Comparison of ENCODE assay signal across 23 cellular contexts in the genomic region with DNA sequence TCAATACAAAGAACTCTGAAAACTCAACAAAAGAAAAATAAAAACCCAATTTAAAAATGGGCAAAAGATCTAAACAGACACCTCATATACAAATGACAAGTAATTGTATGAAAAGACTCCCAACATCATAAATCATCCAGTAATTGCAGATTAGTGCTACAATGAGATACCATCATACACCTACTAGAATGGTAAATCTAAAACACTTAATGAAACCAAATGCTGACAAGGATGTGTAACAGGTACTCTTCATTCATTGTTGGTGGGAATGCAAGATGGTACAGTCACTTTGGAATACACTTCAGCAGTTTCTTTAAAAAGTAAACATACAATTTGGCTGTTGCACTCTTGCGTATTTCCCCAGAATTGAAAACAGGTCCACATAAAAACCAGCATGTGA.
A peak's percentile ranks its signal among the peaks of the same experiment; 100 is the strongest.
DNase-seq lines count a peak whose midpoint lies in the region; ATAC-seq, FAIRE-seq and TF ChIP-seq lines count a peak whose summit lies in the region.
"Had no signal": no experiment of that assay in that cellular context is flagged by ENCODE, and none has a peak within 500 bp of the region (broad histone marks: within the 10 kb centered on the region; RNA-seq: fewer than 3 reads in every experiment).

No MANE protein-coding gene starts in this region.

- no peak for TF ChIP-seq CTCF in HepG2 (CRISPR knock-in tag; IDR thresholded peaks at IDR 0.05)
- TF ChIP-seq CTCF in right lobe of liver (IDR thresholded peaks at IDR 0.05) = no peak
- no peak for TF ChIP-seq CTCF in Panc1 (IDR thresholded peaks at IDR 0.05)
- no peak for TF ChIP-seq CTCF in transverse colon (IDR thresholded peaks at IDR 0.05)

- no peak overlapping the region for H3K4me2 ChIP-seq in HepG2 (ENCODE audit: low read depth, low read length)
- H3K4me2 ChIP-seq: BLaER1 treated with 17β-estradiol and CSF1 and Interleukin-3, amounts not matched to agents 10 nM and 100 nM had no signal

- H3K4me3 ChIP-seq in HepG2 (replicated peaks in 1 of 3; ENCODE audit: insufficient read depth in 1 of 3, low read depth in 2 of 3, low read length in 3 of 3) (no peak overlapping the region), right lobe of liver (no peak overlapping the region), Panc1 (ENCODE audit: low read depth in 2 of 2, low read length in 2 of 2) (no peak overlapping the region), transverse colon (no peak overlapping the region)
- H3K4me3 ChIP-seq: BLaER1 treated with 17β-estradiol and CSF1 and Interleukin-3, amounts not matched to agents 10 nM and 100 nM; HAP-1 had no signal

- H4K20me1 ChIP-seq in HepG2 (ENCODE audit: insufficient read depth, low read length) = no peaks in the 10 kb centered on the region

- H3K4me1 ChIP-seq in HepG2 (ENCODE audit: insufficient read depth, low read length) (no peaks in the 10 kb centered on the region), right lobe of liver (no peaks in the 10 kb centered on the region), Panc1 (ENCODE audit: control insufficient read depth, insufficient read depth, low read length) (no peaks in the 10 kb centered on the region), transverse colon (no peaks in the 10 kb centered on the region)
- H3K4me1 ChIP-seq: BE2C; BLaER1 treated with 17β-estradiol and CSF1 and Interleukin-3, amounts not matched to agents 10 nM and 100 nM; HAP-1 had no signal

- TF ChIP-seq EP300 in HepG2 (IDR thresholded peaks at IDR 0.05; ENCODE audit: low read depth in 2 of 2, low read length in 2 of 2) (no peak), HepG2 (CRISPR knock-in tag; IDR thresholded peaks at IDR 0.05; ENCODE audit: borderline replicate concordance) (no peak), transverse colon (IDR thresholded peaks at IDR 0.05; ENCODE audit: low read depth) (no peak)

- no peaks in the 10 kb centered on the region for H3K79me2 ChIP-seq in HepG2 (ENCODE audit: insufficient read depth, low read length)

- in situ Hi-C loops in HepG2 (cut with HindIII; ENCODE audit: extremely low pct_ligation_motif_present, low pct_unique_long_range_greater_than_20kb) (no loop called here), Panc1 (cut with HindIII; ENCODE audit: low pct_unique_long_range_greater_than_20kb, low sequenced_read_pairs) (no loop called here), transverse colon (cut with MboI; ENCODE audit: low pct_ligation_motif_present in 1 of 4, low pct_unique_long_range_greater_than_20kb in 1 of 4, low sequenced_read_pairs in 3 of 4) (no loop called here)

- DNase-seq in HepG2 (ENCODE audit: low spot score) (no peak), right lobe of liver (no peak), NCI-H69 (lab: John Stamatoyannopoulos, UW) (peak; percentile 11), Panc1 (ENCODE audit: low read depth, low spot score) (no peak), Ammon's horn (ENCODE audit: low spot score) (no peak), mesenteric fat pad (ENCODE audit: low spot score) (no peak), transverse colon (no peak)
- DNase-seq: BE2C; Calu3; CD4-positive, alpha-beta T cell; COR-L47; DMS53; DMS79 treated with DMSO at 0.1 percent for 48 hours; GF-D8; GOT3; HFFc6 had no signal

- CTCF ChIA-PET in HepG2 (lab: Yijun Ruan, JAX; ENCODE audit: low intra/inter-chr PET ratio, low total read pairs) (no interaction called here), Panc1 (lab: Charles Lee) (no interaction called here)

- intact Hi-C loops in HepG2 (cut with micrococcal nuclease; ENCODE audit: unreplicated experiment) (no loop called here), right lobe of liver (cut with DNase I) (no loop called here), Panc1 (cut with micrococcal nuclease; ENCODE audit: unreplicated experiment) (no loop called here), transverse colon (cut with DNase I; ENCODE audit: low total_unique reads) (no loop called here)

- H3K9me3 ChIP-seq in HepG2 (ENCODE audit: low read length) (peaks cover 10% of the 10 kb centered on the region; the same call in 1 of the 2 replicates), right lobe of liver (no peaks in the 10 kb centered on the region), Panc1 (ENCODE audit: control insufficient read depth, insufficient read depth, low read depth, low read length) (no peaks in the 10 kb centered on the region), transverse colon (no peaks in the 10 kb centered on the region)
- H3K9me3 ChIP-seq: BE2C, HAP-1 had no signal

- H3K9ac ChIP-seq in HepG2 (ENCODE audit: insufficient read depth, low read depth, low read length) = no peak overlapping the region
- H3K9ac ChIP-seq: BLaER1 treated with 17β-estradiol and CSF1 and Interleukin-3, amounts not matched to agents 10 nM and 100 nM had no signal

- no peak for FAIRE-seq in HepG2 (lab: Jason Lieb, UNC)
- FAIRE-seq: GM12891, GM18507, H54 had no signal

- H3K36me3 ChIP-seq in HepG2 (replicated peaks in 1 of 2; ENCODE audit: control insufficient read depth in 1 of 2, insufficient read depth in 2 of 2, low read length in 2 of 2) = peaks cover 2 to 10% of the 10 kb centered on the region in 2 experiments; a peak in 1 of 5 replicates
- peaks cover 0 to 8% (median 3%) of the 10 kb centered on the region in 4 donors for H3K36me3 ChIP-seq in right lobe of liver
- H3K36me3 ChIP-seq in Panc1 (ENCODE audit: control insufficient read depth, insufficient read depth, low read length) = peaks cover 8% of the 10 kb centered on the region; the same call in 1 of the 2 replicates
- peaks cover 0 to 8% (median 2%) of the 10 kb centered on the region in 4 donors for H3K36me3 ChIP-seq in transverse colon
- H3K36me3 ChIP-seq: BE2C had no signal

- POLR2A ChIA-PET in HepG2 (lab: Yijun Ruan, JAX) (no interaction called here), Panc1 (lab: Charles Lee) (no interaction called here)

- ATAC-seq in HepG2 (no peak), right lobe of liver (no peak), Panc1 (no peak), HG02623 (IDR thresholded peaks at IDR 0.05; ENCODE audit: unreplicated experiment) (no peak)

- no TSS peak for BruUV-seq in HepG2 (replicated peaks; lab: Mats Ljungman, UMichigan)
- TSS peak; percentile 27 for BruUV-seq in Panc1 (replicated peaks; lab: Mats Ljungman, UMichigan)

- H3K27ac ChIP-seq in HepG2 (ENCODE audit: extremely low read length, insufficient read depth, low read length) (no peak overlapping the region), right lobe of liver (no peak overlapping the region), Panc1 (ENCODE audit: low read length) (no peak overlapping the region), transverse colon (no peak overlapping the region)
- H3K27ac ChIP-seq: 22Rv1; BLaER1 treated with 17β-estradiol and CSF1 and Interleukin-3, amounts not matched to agents 10 nM and 100 nM had no signal

- TF ChIP-seq RAD21 in HepG2 (CRISPR knock-in tag; IDR thresholded peaks at IDR 0.05) = no peak

- H2AFZ ChIP-seq in HepG2 (ENCODE audit: low read length) = no peak overlapping the region

- H3K27me3 ChIP-seq in HepG2 (ENCODE audit: control insufficient read depth in 1 of 2, insufficient read depth in 2 of 2, low read length in 2 of 2) = no peaks in the 10 kb centered on the region
- H3K27me3 ChIP-seq in right lobe of liver = no peaks in the 10 kb centered on the region
- H3K27me3 ChIP-seq in Panc1 (ENCODE audit: control insufficient read depth, insufficient read depth, low read length) = no peaks in the 10 kb centered on the region
- H3K27me3 ChIP-seq in transverse colon = no peaks in the 10 kb centered on the region
- H3K27me3 ChIP-seq: BE2C; BLaER1 treated with 17β-estradiol and CSF1 and Interleukin-3, amounts not matched to agents 10 nM and 100 nM had no signal

- no peak for TF ChIP-seq POLR2A in HepG2 (IDR thresholded peaks at IDR 0.05; ENCODE audit: insufficient read depth in 1 of 2, low read depth in 2 of 2, low read length in 2 of 2)
- no peak for TF ChIP-seq POLR2A in right lobe of liver (IDR thresholded peaks at IDR 0.05)
- no peak for TF ChIP-seq POLR2A in transverse colon (IDR thresholded peaks at IDR 0.05)

- 100% methylated on average over 1 of the region's 1 CpG for WGBS in HepG2 (ENCODE audit: low lambda C conversion rate)
- 100% methylated on average over 1 of the region's 1 CpG for WGBS in right lobe of liver (ENCODE audit: insufficient coverage, low coverage, low lambda C conversion rate, missing lambda C conversion rate)
- WGBS in transverse colon (ENCODE audit: low coverage in 1 of 2), 2 donors = 93 to 100% methylated on average over 1 of the region's 1 CpG

TF ChIP-seq in HepG2, 621 proteins besides CTCF, POLR2A, EP300 and RAD21:
- TF ChIP-seq RBM22 (optimal IDR thresholded peaks at IDR 0.05; ENCODE audit: low read length) (peak; percentile 26), ERF (CRISPR knock-in tag; IDR thresholded peaks at IDR 0.05) (no peak)
TF ChIP-seq in HepG2: peak in this region for 1.
